In genomic region chr2:111178730-111179405, GRCh38 we compare ENCODE assay signal across 14 cellular contexts. TPM values are rescaled to one million over a fixed set of nuclear protein-coding genes. Genes with fewer than 3 reads are reported as not detected.
DNase-seq lines count a peak whose midpoint lies in the region; ATAC-seq and FAIRE-seq lines count a peak whose summit lies in the region.
"Had no signal": no experiment of that assay in that cellular context is flagged by ENCODE, and none has a peak within 500 bp of the region (broad histone marks: within the 10 kb centered on the region; RNA-seq: fewer than 3 reads in every experiment).

No MANE protein-coding gene starts in this region.

- no peak for ATAC-seq in GM18867 (IDR thresholded peaks at IDR 0.05; ENCODE audit: unreplicated experiment)
- no peak for ATAC-seq in HG03135 (IDR thresholded peaks at IDR 0.05; ENCODE audit: unreplicated experiment)

- peak; percentile 35 for DNase-seq in ACHN
- peak; percentile 64 for DNase-seq in HT-29 (ENCODE audit: low spot score)
- DNase-seq in SKM-1 treated with dmso at 0.1 percent for 144 hours (lab: John Stamatoyannopoulos, UW; ENCODE audit: unreplicated experiment): peak; percentile 71
- DNase-seq in kidney tubule cell (ENCODE audit: low spot score): peak; percentile 84
- DNase-seq in frontal cortex (ENCODE audit: low spot score in 2 of 2): no peak
- DNase-seq in T1000 (lab: John Stamatoyannopoulos, UW): no peak
- DNase-seq: H7; islet precursor cell; NCI-H1105; nucleus accumbens; OCI-M1; stimulated activated CD4-positive, alpha-beta T cell treated with anti-CD3 and anti-CD28 coated beads, Interleukin-1b, Interleukin-23, amount 100 ng/mL, for 48 hours had no signal

- no peak for FAIRE-seq in frontal cortex (lab: Jason Lieb, UNC)

- in situ Hi-C loops in ACHN (cut with HindIII; ENCODE audit: low pct_ligation_motif_present, low pct_unique_long_range_greater_than_20kb, low sequenced_read_pairs): no loop called here

RNA-seq across cellular contexts. Expression of gene BCL2L11, which starts 58.2 kb away (rescaled TPM):
- 9.7 and 24.5 TPM in 2 replicates for total RNA-seq in HT-29 (2014; rRNA removed; shearing (Covaris generic))
- 4.5 TPM for total RNA-seq in frontal cortex

Comparison
In these comparisons a context has a peak if more than half of its experiments do, and no peak if none do; other contexts are left out.
1. DNase-seq: peak in ACHN (single experiment), HT-29 (single experiment), SKM-1 treated with dmso at 0.1 percent for 144 hours (single experiment) and kidney tubule cell (single experiment); none in frontal cortex (0 of 2) and T1000 (single experiment).